1 cellular context compared by ENCODE assay signal in the genomic region with DNA sequence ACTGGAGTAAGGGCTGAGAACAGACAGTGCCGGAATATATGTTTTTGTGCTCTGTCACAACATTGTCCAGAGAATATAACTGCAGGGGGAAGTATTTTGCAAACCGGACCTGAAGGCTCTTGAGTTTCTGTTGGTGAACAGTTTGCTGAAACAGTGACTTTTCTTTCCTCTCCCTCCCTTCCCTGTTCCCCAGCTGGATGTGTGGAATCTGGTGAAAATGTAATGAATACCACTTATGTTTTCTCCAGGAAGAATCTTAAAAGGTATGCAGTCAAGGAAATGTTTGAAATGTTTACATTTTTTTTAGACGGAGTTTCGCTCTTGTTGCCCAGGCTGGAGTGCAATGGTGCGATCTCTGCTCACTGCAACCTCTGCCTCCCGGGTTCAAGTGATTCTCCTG.
TF ChIP-seq lines count a peak whose summit lies in the region.

No MANE protein-coding gene starts in this region.

TF ChIP-seq in IMR-90, 13 proteins besides CTCF, POLR2A, EP300 and RAD21:
- TF ChIP-seq CHD1 (IDR thresholded peaks at IDR 0.05; ENCODE audit: low read depth, low read length) (no peak), MXI1 (IDR thresholded peaks at IDR 0.05; ENCODE audit: borderline replicate concordance, low read depth, low read length) (no peak), BHLHE40 (IDR thresholded peaks at IDR 0.05; ENCODE audit: low read depth, low read length) (no peak), CEBPB (IDR thresholded peaks at IDR 0.05; ENCODE audit: low read depth, low read length) (no peak), NFE2L2 (IDR thresholded peaks at IDR 0.05; ENCODE audit: low read depth, low read length) (no peak), RFX5 (IDR thresholded peaks at IDR 0.05; ENCODE audit: low read depth, low read length) (no peak)
